In the genomic region with DNA sequence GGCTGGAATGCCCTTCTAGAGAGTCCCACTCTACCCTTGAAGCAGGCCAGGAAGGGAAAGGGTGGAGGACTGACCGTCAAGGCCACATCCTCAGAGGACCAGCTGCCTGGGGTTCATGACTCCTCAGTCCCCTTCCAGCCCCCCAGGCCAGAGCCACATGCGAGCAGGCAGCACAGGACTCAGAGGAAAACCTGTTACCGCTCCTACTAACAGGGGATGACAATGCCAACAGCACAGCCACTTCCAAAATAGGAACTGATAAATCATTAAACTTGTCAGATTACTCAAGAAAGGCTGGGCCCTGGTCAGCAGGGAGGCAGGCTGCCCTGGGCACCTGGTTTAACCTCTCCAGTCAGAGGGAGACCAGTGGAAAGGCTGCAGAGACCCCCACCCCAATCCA, we compare ENCODE assay signal across 1 cellular context.
TF ChIP-seq lines count a peak whose summit lies in the region.

No MANE protein-coding gene starts in this region.

TF ChIP-seq in HepG2, 621 proteins besides CTCF, POLR2A, EP300 and RAD21:
- TF ChIP-seq, protein P1, sequence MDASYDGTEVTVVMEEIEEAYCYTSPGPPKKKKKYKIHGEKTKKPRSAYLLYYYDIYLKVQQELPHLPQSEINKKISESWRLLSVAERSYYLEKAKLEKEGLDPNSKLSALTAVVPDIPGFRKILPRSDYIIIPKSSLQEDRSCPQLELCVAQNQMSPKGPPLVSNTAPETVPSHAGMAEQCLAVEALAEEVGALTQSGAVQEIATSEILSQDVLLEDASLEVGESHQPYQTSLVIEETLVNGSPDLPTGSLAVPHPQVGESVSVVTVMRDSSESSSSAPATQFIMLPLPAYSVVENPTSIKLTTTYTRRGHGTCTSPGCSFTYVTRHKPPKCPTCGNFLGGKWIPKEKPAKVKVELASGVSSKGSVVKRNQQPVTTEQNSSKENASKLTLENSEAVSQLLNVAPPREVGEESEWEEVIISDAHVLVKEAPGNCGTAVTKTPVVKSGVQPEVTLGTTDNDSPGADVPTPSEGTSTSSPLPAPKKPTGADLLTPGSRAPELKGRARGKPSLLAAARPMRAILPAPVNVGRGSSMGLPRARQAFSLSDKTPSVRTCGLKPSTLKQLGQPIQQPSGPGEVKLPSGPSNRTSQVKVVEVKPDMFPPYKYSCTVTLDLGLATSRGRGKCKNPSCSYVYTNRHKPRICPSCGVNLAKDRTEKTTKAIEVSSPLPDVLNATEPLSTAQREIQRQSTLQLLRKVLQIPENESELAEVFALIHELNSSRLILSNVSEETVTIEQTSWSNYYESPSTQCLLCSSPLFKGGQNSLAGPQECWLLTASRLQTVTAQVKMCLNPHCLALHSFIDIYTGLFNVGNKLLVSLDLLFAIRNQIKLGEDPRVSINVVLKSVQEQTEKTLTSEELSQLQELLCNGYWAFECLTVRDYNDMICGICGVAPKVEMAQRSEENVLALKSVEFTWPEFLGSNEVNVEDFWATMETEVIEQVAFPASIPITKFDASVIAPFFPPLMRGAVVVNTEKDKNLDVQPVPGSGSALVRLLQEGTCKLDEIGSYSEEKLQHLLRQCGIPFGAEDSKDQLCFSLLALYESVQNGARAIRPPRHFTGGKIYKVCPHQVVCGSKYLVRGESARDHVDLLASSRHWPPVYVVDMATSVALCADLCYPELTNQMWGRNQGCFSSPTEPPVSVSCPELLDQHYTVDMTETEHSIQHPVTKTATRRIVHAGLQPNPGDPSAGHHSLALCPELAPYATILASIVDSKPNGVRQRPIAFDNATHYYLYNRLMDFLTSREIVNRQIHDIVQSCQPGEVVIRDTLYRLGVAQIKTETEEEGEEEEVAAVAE (CRISPR knock-in tag; IDR thresholded peaks at IDR 0.05; ENCODE audit: borderline replicate concordance), result no peak
- TF ChIP-seq TBP (CRISPR knock-in tag; IDR thresholded peaks at IDR 0.05) (no peak), ZNF383 (CRISPR knock-in tag; IDR thresholded peaks at IDR 0.05; ENCODE audit: borderline replicate concordance) (no peak), TCF12 (IDR thresholded peaks at IDR 0.05) (no peak), TCF12 (CRISPR knock-in tag; IDR thresholded peaks at IDR 0.05) (no peak), ZNF569 (CRISPR knock-in tag; IDR thresholded peaks at IDR 0.05; ENCODE audit: borderline replicate concordance) (no peak), JUNB (CRISPR knock-in tag; IDR thresholded peaks at IDR 0.05; ENCODE audit: borderline replicate concordance) (no peak), STAT5B (CRISPR knock-in tag; IDR thresholded peaks at IDR 0.05) (no peak), ATF1 (CRISPR knock-in tag; IDR thresholded peaks at IDR 0.05) (no peak), SNRNP70 (IDR thresholded peaks at IDR 0.05; ENCODE audit: low read depth, low read length) (no peak), DNMT1 (CRISPR knock-in tag; IDR thresholded peaks at IDR 0.05) (no peak), ZNF33A (CRISPR knock-in tag; IDR thresholded peaks at IDR 0.05; ENCODE audit: borderline replicate concordance) (no peak), ZNF333 (CRISPR knock-in tag; IDR thresholded peaks at IDR 0.05; ENCODE audit: borderline replicate concordance) (no peak), PAX8 (CRISPR knock-in tag; IDR thresholded peaks at IDR 0.05; ENCODE audit: borderline replicate concordance) (no peak), SOX13 (IDR thresholded peaks at IDR 0.05) (no peak), SOX13 (CRISPR knock-in tag; conservative IDR thresholded peaks at IDR 0.05 in 1 of 2, IDR thresholded peaks at IDR 0.05 in 1 of 2) (no peak), MEIS1 (CRISPR knock-in tag; IDR thresholded peaks at IDR 0.05; ENCODE audit: borderline replicate concordance) (no peak)
- TF ChIP-seq, protein P2, sequence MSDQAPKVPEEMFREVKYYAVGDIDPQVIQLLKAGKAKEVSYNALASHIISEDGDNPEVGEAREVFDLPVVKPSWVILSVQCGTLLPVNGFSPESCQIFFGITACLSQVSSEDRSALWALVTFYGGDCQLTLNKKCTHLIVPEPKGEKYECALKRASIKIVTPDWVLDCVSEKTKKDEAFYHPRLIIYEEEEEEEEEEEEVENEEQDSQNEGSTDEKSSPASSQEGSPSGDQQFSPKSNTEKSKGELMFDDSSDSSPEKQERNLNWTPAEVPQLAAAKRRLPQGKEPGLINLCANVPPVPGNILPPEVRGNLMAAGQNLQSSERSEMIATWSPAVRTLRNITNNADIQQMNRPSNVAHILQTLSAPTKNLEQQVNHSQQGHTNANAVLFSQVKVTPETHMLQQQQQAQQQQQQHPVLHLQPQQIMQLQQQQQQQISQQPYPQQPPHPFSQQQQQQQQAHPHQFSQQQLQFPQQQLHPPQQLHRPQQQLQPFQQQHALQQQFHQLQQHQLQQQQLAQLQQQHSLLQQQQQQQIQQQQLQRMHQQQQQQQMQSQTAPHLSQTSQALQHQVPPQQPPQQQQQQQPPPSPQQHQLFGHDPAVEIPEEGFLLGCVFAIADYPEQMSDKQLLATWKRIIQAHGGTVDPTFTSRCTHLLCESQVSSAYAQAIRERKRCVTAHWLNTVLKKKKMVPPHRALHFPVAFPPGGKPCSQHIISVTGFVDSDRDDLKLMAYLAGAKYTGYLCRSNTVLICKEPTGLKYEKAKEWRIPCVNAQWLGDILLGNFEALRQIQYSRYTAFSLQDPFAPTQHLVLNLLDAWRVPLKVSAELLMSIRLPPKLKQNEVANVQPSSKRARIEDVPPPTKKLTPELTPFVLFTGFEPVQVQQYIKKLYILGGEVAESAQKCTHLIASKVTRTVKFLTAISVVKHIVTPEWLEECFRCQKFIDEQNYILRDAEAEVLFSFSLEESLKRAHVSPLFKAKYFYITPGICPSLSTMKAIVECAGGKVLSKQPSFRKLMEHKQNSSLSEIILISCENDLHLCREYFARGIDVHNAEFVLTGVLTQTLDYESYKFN (CRISPR knock-in tag; conservative IDR thresholded peaks at IDR 0.05), result no peak
- TF ChIP-seq, protein P3, sequence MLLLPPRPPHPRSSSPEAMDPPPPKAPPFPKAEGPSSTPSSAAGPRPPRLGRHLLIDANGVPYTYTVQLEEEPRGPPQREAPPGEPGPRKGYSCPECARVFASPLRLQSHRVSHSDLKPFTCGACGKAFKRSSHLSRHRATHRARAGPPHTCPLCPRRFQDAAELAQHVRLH (CRISPR knock-in tag; IDR thresholded peaks at IDR 0.05; ENCODE audit: borderline replicate concordance, low read depth), result no peak
- TF ChIP-seq, protein P4, sequence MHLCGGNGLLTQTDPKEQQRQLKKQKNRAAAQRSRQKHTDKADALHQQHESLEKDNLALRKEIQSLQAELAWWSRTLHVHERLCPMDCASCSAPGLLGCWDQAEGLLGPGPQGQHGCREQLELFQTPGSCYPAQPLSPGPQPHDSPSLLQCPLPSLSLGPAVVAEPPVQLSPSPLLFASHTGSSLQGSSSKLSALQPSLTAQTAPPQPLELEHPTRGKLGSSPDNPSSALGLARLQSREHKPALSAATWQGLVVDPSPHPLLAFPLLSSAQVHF (CRISPR knock-in tag; IDR thresholded peaks at IDR 0.05), result no peak
- TF ChIP-seq, protein P5, sequence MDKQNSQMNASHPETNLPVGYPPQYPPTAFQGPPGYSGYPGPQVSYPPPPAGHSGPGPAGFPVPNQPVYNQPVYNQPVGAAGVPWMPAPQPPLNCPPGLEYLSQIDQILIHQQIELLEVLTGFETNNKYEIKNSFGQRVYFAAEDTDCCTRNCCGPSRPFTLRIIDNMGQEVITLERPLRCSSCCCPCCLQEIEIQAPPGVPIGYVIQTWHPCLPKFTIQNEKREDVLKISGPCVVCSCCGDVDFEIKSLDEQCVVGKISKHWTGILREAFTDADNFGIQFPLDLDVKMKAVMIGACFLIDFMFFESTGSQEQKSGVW (CRISPR knock-in tag; IDR thresholded peaks at IDR 0.05; ENCODE audit: borderline replicate concordance), result no peak
